In genomic region chr16:82263456-82264159, GRCh38 we compare ENCODE assay signal across 8 cellular contexts.
A peak's percentile ranks its signal among the peaks of the same experiment; 100 is the strongest.
DNase-seq lines count a peak whose midpoint lies in the region; ATAC-seq and TF ChIP-seq lines count a peak whose summit lies in the region.

No MANE protein-coding gene starts in this region.

- peak; percentile 73 for ATAC-seq in stimulated activated effector memory CD8-positive, alpha-beta T cell treated with anti-CD3 and anti-CD28 coated beads, Interleukin-12 subunit alpha, Interleukin-12 subunit beta, amount 100 ng/mL, for 72 hours
- ATAC-seq in HG02970 (IDR thresholded peaks at IDR 0.05; ENCODE audit: low FRiP score, unreplicated experiment): no peak

- H3K9me3 Mint-ChIP-seq in endothelial cell (ENCODE audit: unreplicated experiment): no peaks in the 10 kb centered on the region
- H3K9me3 Mint-ChIP-seq in stimulated activated effector memory CD8-positive, alpha-beta T cell treated with anti-CD3 and anti-CD28 coated beads, Interleukin-12 subunit alpha, Interleukin-12 subunit beta, amount 100 ng/mL, for 72 hours: peaks cover 11% of the 10 kb centered on the region

- H3K4me1 Mint-ChIP-seq in endothelial cell (ENCODE audit: unreplicated experiment): no peaks in the 10 kb centered on the region
- H3K4me1 Mint-ChIP-seq in stimulated activated effector memory CD8-positive, alpha-beta T cell treated with anti-CD3 and anti-CD28 coated beads, Interleukin-12 subunit alpha, Interleukin-12 subunit beta, amount 100 ng/mL, for 72 hours: peaks cover 16% of the 10 kb centered on the region

- H3K27ac Mint-ChIP-seq in endothelial cell (ENCODE audit: unreplicated experiment): no peak overlapping the region
- no peak overlapping the region for H3K27ac Mint-ChIP-seq in stimulated activated effector memory CD8-positive, alpha-beta T cell treated with anti-CD3 and anti-CD28 coated beads, Interleukin-12 subunit alpha, Interleukin-12 subunit beta, amount 100 ng/mL, for 72 hours

- no peaks in the 10 kb centered on the region for H3K36me3 ChIP-seq in HEK293 (ENCODE audit: control insufficient read depth in 2 of 2, insufficient read depth in 1 of 2, low read length in 2 of 2)

- H3K27ac ChIP-seq in HEK293 (ENCODE audit: extremely low read depth, low read depth, low read length): no peak overlapping the region

- CTCF ChIA-PET in HEK293 (lab: Yijun Ruan, JAX): interaction anchor here (0.5 to 4.1 kb wide), 59 partner anchors 9 to 1987 kb away, joined by 3 to 62 read pairs (median 4); no protein-coding TSS in a partner anchor

- H3K4me3 Mint-ChIP-seq in endothelial cell (ENCODE audit: unreplicated experiment): no peak overlapping the region
- no peak overlapping the region for H3K4me3 Mint-ChIP-seq in stimulated activated effector memory CD8-positive, alpha-beta T cell treated with anti-CD3 and anti-CD28 coated beads, Interleukin-12 subunit alpha, Interleukin-12 subunit beta, amount 100 ng/mL, for 72 hours

- TF ChIP-seq CTCF in HEK293 (tag by site-specific recombination; IDR thresholded peaks at IDR 0.05) (peak; percentile 76), endothelial cell (IDR thresholded peaks at IDR 0.05; ENCODE audit: unreplicated experiment) (peak; percentile 86)

- no peak overlapping the region for H3K4me3 ChIP-seq in HEK293 (ENCODE audit: low read depth, low read length)

- H3K4me1 ChIP-seq in HEK293 (ENCODE audit: control insufficient read depth, insufficient read depth, low read length): no peaks in the 10 kb centered on the region

- H3K9me3 ChIP-seq in HEK293 (ENCODE audit: control insufficient read depth, insufficient read depth, low read depth, low read length): no peaks in the 10 kb centered on the region

- H3K36me3 Mint-ChIP-seq in endothelial cell (ENCODE audit: low read depth, unreplicated experiment): no peaks in the 10 kb centered on the region
- no peaks in the 10 kb centered on the region for H3K36me3 Mint-ChIP-seq in stimulated activated effector memory CD8-positive, alpha-beta T cell treated with anti-CD3 and anti-CD28 coated beads, Interleukin-12 subunit alpha, Interleukin-12 subunit beta, amount 100 ng/mL, for 72 hours

- peak; percentile 62 for DNase-seq in ELR (ENCODE audit: low read depth)
- DNase-seq in NCI-H526 treated with DMSO at 0.1 percent for 48 hours (lab: John Stamatoyannopoulos, UW): peak; percentile 25
- DNase-seq in activated CD8-positive, alpha-beta memory T cell treated with anti-CD3 and anti-CD28 coated beads for 4 hours (ENCODE audit: low read depth in 2 of 2): peak; percentile 10 to 16
- DNase-seq in endothelial cell (ENCODE audit: low spot score): peak; percentile 57
- peak; percentile 60 for DNase-seq in mucosa of gallbladder (ENCODE audit: low spot score)
- DNase-seq in stimulated activated effector memory CD8-positive, alpha-beta T cell treated with anti-CD3 and anti-CD28 coated beads, Interleukin-12 subunit alpha, Interleukin-12 subunit beta, amount 100 ng/mL, for 72 hours (ENCODE audit: low spot score in 2 of 2): peak; percentile 28 to 72

- POLR2A ChIA-PET in HEK293 (lab: Yijun Ruan, JAX): no interaction called here

- peaks cover 2% of the 10 kb centered on the region for H3K27me3 Mint-ChIP-seq in endothelial cell (ENCODE audit: unreplicated experiment)

TF ChIP-seq in HEK293, 187 proteins besides CTCF, POLR2A, EP300 and RAD21:
- TF ChIP-seq ZNF654 (tag by site-specific recombination; IDR thresholded peaks at IDR 0.05; ENCODE audit: low read depth): peak; percentile 74
- no peak for TF ChIP-seq ZNF660 (tag by site-specific recombination; IDR thresholded peaks at IDR 0.05)
- TF ChIP-seq TRIM28 (IDR thresholded peaks at IDR 0.05; ENCODE audit: borderline replicate concordance, low read length): peak; percentile 54; the same call in 1 of the 2 replicates
